7 cellular contexts compared by ENCODE assay signal in genomic region chr19:53157601-53158000, GRCh38. TPM values are rescaled to one million over a fixed set of nuclear protein-coding genes. Genes with fewer than 3 reads are reported as not detected.
A peak's percentile ranks its signal among the peaks of the same experiment; 100 is the strongest.
DNase-seq lines count a peak whose midpoint lies in the region; TF ChIP-seq lines count a peak whose summit lies in the region.
"Had no signal": no experiment of that assay in that cellular context is flagged by ENCODE, and none has a peak within 500 bp of the region (broad histone marks: within the 10 kb centered on the region; RNA-seq: fewer than 3 reads in every experiment).

No MANE protein-coding gene starts in this region.

- H3K27me3 ChIP-seq in H7 (ENCODE audit: control insufficient read depth, insufficient read depth, low read length) (peaks cover 2% of the 10 kb centered on the region; the same call in 1 of the 2 replicates), brain microvascular endothelial cell (replicated peaks) (no peaks in the 10 kb centered on the region)

- H3K27ac Mint-ChIP-seq in neural crest cell (ENCODE audit: unreplicated experiment), result peak overlapping the region; percentile 21

- TF ChIP-seq CTCF in brain microvascular endothelial cell (IDR thresholded peaks at IDR 0.05; ENCODE audit: low read depth, low read length, missing control alignments) (no peak), neural crest cell (conservative IDR thresholded peaks at IDR 0.05) (no peak)

- H3K9me3 Mint-ChIP-seq in neural crest cell, result peaks cover 9% of the 10 kb centered on the region

- DNase-seq in H7 (peak; percentile 41), brain microvascular endothelial cell (no peak), neural crest cell (ENCODE audit: low read depth, low spot score) (no peak), KBM-7 (no peak), posterior vena cava (ENCODE audit: low spot score) (no peak), NCI-H2029 (lab: John Stamatoyannopoulos, UW) (no peak)
- DNase-seq: NCI-H187 treated with DMSO at 0.1 percent for 48 hours had no signal

- in situ Hi-C loops in brain microvascular endothelial cell (cut with HindIII; ENCODE audit: low pct_ligation_motif_present, low sequenced_read_pairs) (no loop called here), KBM-7 (cut with MboI; ENCODE audit: low pct_unique_long_range_greater_than_20kb, low sequenced_read_pairs) (no loop called here)

- H3K4me3 ChIP-seq in H7 (ENCODE audit: insufficient read depth, low read depth, low read length) (peak overlapping the region; percentile 74), brain microvascular endothelial cell (ENCODE audit: low read depth, low read length) (peak overlapping the region; percentile 66)

- H3K36me3 ChIP-seq in H7 (replicated peaks; ENCODE audit: control insufficient read depth, insufficient read depth, low read length) (peaks cover 1% of the 10 kb centered on the region), brain microvascular endothelial cell (replicated peaks) (peaks cover 12% of the 10 kb centered on the region)

- H3K27ac ChIP-seq in brain microvascular endothelial cell, result peak overlapping the region; percentile 6

- H3K27me3 Mint-ChIP-seq in neural crest cell (ENCODE audit: low read depth), result no peaks in the 10 kb centered on the region

- H3K4me3 Mint-ChIP-seq in neural crest cell, result peak overlapping the region; percentile 88

- peaks cover 41% of the 10 kb centered on the region for H3K36me3 Mint-ChIP-seq in neural crest cell (ENCODE audit: low read depth)

- peaks cover 20% of the 10 kb centered on the region for H3K4me1 Mint-ChIP-seq in neural crest cell

- intact Hi-C loops in posterior vena cava (cut with DNase I), result no loop called here

RNA-seq across cellular contexts. Expression of gene ZNF347, which starts 1.3 kb away (rescaled TPM):
- total RNA-seq in H7 (2014; rRNA removed; shearing (Covaris generic)), result 7.1 and 9.7 TPM in 2 replicates
- total RNA-seq in neural crest cell (14.5 and 15.8 TPM in 2 replicates), posterior vena cava (10 to 100 TPM; 11.5 to 14.1 TPM)

RNA-seq across cellular contexts. Expression of gene ZNF415, which starts 24.9 kb away (rescaled TPM):
- total RNA-seq in H7 (2014; rRNA removed; shearing (Covaris generic)), result 5.5 and 9.6 TPM in 2 replicates
- total RNA-seq in neural crest cell, result 12.6 and 13.6 TPM in 2 replicates
- total RNA-seq in posterior vena cava, result 10 to 100 TPM in 1 of 2 donors, 1 to 10 TPM in 1; 9.1 to 11.8 TPM

RNA-seq across cellular contexts. Expression of gene ZNF665, which starts 35.6 kb away (rescaled TPM):
- 3.9 and 4.0 TPM in 2 replicates for total RNA-seq in H7 (2014; rRNA removed; shearing (Covaris generic))
- total RNA-seq in neural crest cell (5.2 and 8.2 TPM in 2 replicates), posterior vena cava (1 to 10 TPM; 3.5 to 5.4 TPM)

RNA-seq across cellular contexts. Expression of gene ZNF160, which starts 54.4 kb away (rescaled TPM):
- 21.6 and 48.7 TPM in 2 replicates for total RNA-seq in H7 (2014; rRNA removed; shearing (Covaris generic))
- total RNA-seq in neural crest cell (22.7 and 23.8 TPM in 2 replicates), posterior vena cava (10 to 100 TPM; 23.1 to 26.2 TPM)
